In genomic region chr17:40074175-40074512, GRCh38 we compare ENCODE assay signal across 1 cellular context.
TF ChIP-seq lines count a peak whose summit lies in the region.

No MANE protein-coding gene starts in this region.

TF ChIP-seq in H1, 55 proteins besides CTCF, POLR2A, EP300 and RAD21:
- no peak for TF ChIP-seq JUND (IDR thresholded peaks at IDR 0.05; ENCODE audit: low read length)
- TF ChIP-seq KDM5A (IDR thresholded peaks at IDR 0.05; ENCODE audit: low read length), result no peak
TF ChIP-seq in H1: peak in this region for 0.
